8 cellular contexts compared by ENCODE assay signal in the genomic region with DNA sequence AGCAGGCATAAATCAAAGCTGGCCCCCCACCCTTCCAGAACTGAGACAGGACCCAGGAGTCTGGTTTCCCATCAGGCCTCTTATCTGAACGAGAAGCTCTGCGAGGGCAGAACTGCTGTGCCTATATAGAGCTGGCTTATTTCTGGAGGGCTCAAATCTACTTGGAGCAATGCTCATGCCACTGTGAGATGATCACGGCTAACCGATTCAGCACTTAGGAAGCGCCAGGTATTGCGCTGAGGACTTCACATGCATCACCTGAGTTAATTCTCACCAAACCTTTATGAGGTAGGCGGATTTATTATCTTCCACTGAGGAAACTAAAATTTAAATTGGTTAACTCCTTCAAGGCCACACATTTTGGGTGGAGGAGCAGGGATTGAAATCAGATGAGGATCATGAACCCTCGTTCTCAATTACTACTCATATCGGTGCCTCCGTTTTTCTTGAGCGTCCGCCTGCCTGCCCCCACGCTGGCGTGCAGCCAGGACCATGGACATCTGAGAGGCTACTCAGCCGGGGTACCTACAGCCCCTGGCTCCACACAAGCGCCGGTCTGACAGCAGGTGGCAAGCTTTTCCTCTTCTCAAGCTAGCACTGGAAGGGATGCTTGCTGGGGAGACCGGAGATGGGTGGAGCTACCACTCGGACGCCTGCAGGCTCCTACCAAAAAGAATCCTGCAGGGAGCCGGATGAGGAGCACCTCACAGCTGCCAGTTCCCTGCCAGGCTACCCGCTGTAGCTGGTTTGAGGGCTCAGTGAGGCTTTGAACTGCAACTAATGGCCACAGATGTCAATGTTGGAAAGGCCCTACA. TPM values are rescaled to one million over a fixed set of nuclear protein-coding genes. Genes with fewer than 3 reads are reported as not detected.
DNase-seq lines count a peak whose midpoint lies in the region; ATAC-seq lines count a peak whose summit lies in the region.

No MANE protein-coding gene starts in this region.

- peaks cover 17 to 18% of the 10 kb centered on the region in 2 donors for H3K4me1 Mint-ChIP-seq in effector memory CD8-positive, alpha-beta T cell (ENCODE audit: low read depth in 2 of 2)
- H3K4me1 Mint-ChIP-seq in memory B cell: peaks cover 3% of the 10 kb centered on the region

- H3K9me3 Mint-ChIP-seq in effector memory CD8-positive, alpha-beta T cell: no peaks in the 10 kb centered on the region
- no peaks in the 10 kb centered on the region for H3K9me3 Mint-ChIP-seq in memory B cell

- H3K27ac Mint-ChIP-seq in effector memory CD8-positive, alpha-beta T cell: peak overlapping the region; percentile 97 to 99
- H3K27ac Mint-ChIP-seq in memory B cell: peak overlapping the region; percentile 98

- peak overlapping the region; percentile 98 to 99 for H3K4me3 Mint-ChIP-seq in effector memory CD8-positive, alpha-beta T cell
- H3K4me3 Mint-ChIP-seq in memory B cell: peak overlapping the region; percentile 97

- H3K36me3 Mint-ChIP-seq in effector memory CD8-positive, alpha-beta T cell (ENCODE audit: insufficient read depth): peaks cover 47% of the 10 kb centered on the region
- H3K36me3 Mint-ChIP-seq in memory B cell: peaks cover 6% of the 10 kb centered on the region

- no peak for ATAC-seq in effector memory CD8-positive, alpha-beta T cell (replicated peaks)
- no peak for ATAC-seq in memory B cell (ENCODE audit: low read depth)
- ATAC-seq in GM18873 (IDR thresholded peaks at IDR 0.05; ENCODE audit: low FRiP score, unreplicated experiment): no peak

- DNase-seq in DMS53 (lab: John Stamatoyannopoulos, UW) (peak; percentile 96), HT-29 (ENCODE audit: low spot score) (peak; percentile 91), NCI-H82 treated with DMSO at 0.1 percent for 48 hours (lab: John Stamatoyannopoulos, UW; ENCODE audit: unreplicated experiment) (peak; percentile 56), memory B cell (ENCODE audit: low spot score in 2 of 2) (peak in 1 of 2 donors; percentile 34)
- DNase-seq in activated CD8-positive, alpha-beta memory T cell treated with anti-CD3 and anti-CD28 coated beads for 24 hours: peak; percentile 85
- DNase-seq in effector memory CD8-positive, alpha-beta T cell: peak; percentile 25 to 40 (median 28)
- peak; percentile 39 to 42 for DNase-seq in stimulated activated CD8-positive, alpha-beta memory T cell treated with anti-CD3 and anti-CD28 coated beads, Interleukin-15, amount 100 ng/mL, for 48 hours (ENCODE audit: low read depth in 2 of 2)

- H3K27me3 Mint-ChIP-seq in effector memory CD8-positive, alpha-beta T cell: no peaks in the 10 kb centered on the region
- H3K27me3 Mint-ChIP-seq in memory B cell: no peaks in the 10 kb centered on the region

RNA-seq across cellular contexts. Expression of gene PCIF1, which starts 1.0 kb away (rescaled TPM):
- total RNA-seq in HT-29 (2014; rRNA removed; shearing (Covaris generic)): 25.5 and 31.7 TPM in 2 replicates

RNA-seq across cellular contexts. Expression of gene PLTP, which starts 21.5 kb away (rescaled TPM):
- 1.0 and 2.1 TPM in 2 replicates for total RNA-seq in HT-29 (2014; rRNA removed; shearing (Covaris generic))

RNA-seq across cellular contexts. Expression of gene ZNF335, which starts 38.6 kb away (rescaled TPM):
- total RNA-seq in HT-29 (2014; rRNA removed; shearing (Covaris generic)): 39.2 and 44.8 TPM in 2 replicates

RNA-seq across cellular contexts. Expression of gene CTSA, which starts 42.3 kb away (rescaled TPM):
- total RNA-seq in HT-29 (2014; rRNA removed; shearing (Covaris generic)): 151 and 162 TPM in 2 replicates

RNA-seq across cellular contexts. Expression of gene NEURL2, which starts 42.4 kb away (rescaled TPM):
- total RNA-seq in HT-29 (2014; rRNA removed; shearing (Covaris generic)): 8.9 and 11.4 TPM in 2 replicates
